ENCODE assay signal across 15 cellular contexts in genomic region chr1:212689196-212689710, GRCh38. TPM values are rescaled to one million over a fixed set of nuclear protein-coding genes. Genes with fewer than 3 reads are reported as not detected.
DNase-seq lines count a peak whose midpoint lies in the region; ATAC-seq and TF ChIP-seq lines count a peak whose summit lies in the region.
"Had no signal": no experiment of that assay in that cellular context is flagged by ENCODE, and none has a peak within 500 bp of the region (broad histone marks: within the 10 kb centered on the region; RNA-seq: fewer than 3 reads in every experiment).

No MANE protein-coding gene starts in this region.

- BruUV-seq in PC-3 (replicated peaks; lab: Mats Ljungman, UMichigan) (no TSS peak), Caco-2 (replicated peaks; lab: Mats Ljungman, UMichigan) (no TSS peak)

- H4K20me1 ChIP-seq in PC-3 (ENCODE audit: low read length): no peaks in the 10 kb centered on the region

- H3K79me1 ChIP-seq in mesendoderm (ENCODE audit: low read length): no peaks in the 10 kb centered on the region

- no peak overlapping the region for H4K8ac ChIP-seq in mesendoderm (ENCODE audit: low read depth, low read length)

- peak overlapping the region; percentile 57 for H3K56ac ChIP-seq in mesendoderm (ENCODE audit: low read length)

- no peaks in the 10 kb centered on the region for H3K9me2 ChIP-seq in PC-3 (replicated peaks; ENCODE audit: low read length)

- TF ChIP-seq CTCF in right atrium auricular region (IDR thresholded peaks at IDR 0.05) (no peak), coronary artery (IDR thresholded peaks at IDR 0.05) (no peak), PC-3 (conservative IDR thresholded peaks at IDR 0.05; ENCODE audit: low read depth, low read length) (no peak), testis (IDR thresholded peaks at IDR 0.05) (no peak), Caco-2 (IDR thresholded peaks at IDR 0.05; ENCODE audit: insufficient read depth in 1 of 2, low read depth in 1 of 2, low read length in 1 of 2, severe bottlenecking in 1 of 2, unreplicated experiment in 1 of 2) (no peak)

- H3K9ac ChIP-seq in mesendoderm (ENCODE audit: low read length) (no peak overlapping the region), PC-3 (ENCODE audit: low read length) (no peak overlapping the region)

- no CpG with 5 or more reads among the region's 5 CpGs for WGBS in mesendoderm (ENCODE audit: extremely low coverage, insufficient coverage, low lambda C conversion rate)
- 66 to 70% methylated on average over 5 of the region's 5 CpGs for WGBS in testis, 2 donors

- H3K9me3 Mint-ChIP-seq in Caco-2 (ENCODE audit: unreplicated experiment): no peaks in the 10 kb centered on the region
- H3K9me3 Mint-ChIP-seq: CD4-positive, alpha-beta memory T cell; GM23338 had no signal

- no peak overlapping the region for H3K23ac ChIP-seq in mesendoderm (ENCODE audit: low read length)

- no peak overlapping the region for H2AK5ac ChIP-seq in mesendoderm (ENCODE audit: low read length)

- CTCF ChIA-PET in PC-3 (lab: Charles Lee): interaction anchor here (1.2 kb wide), 1 partner anchor 24 kb away, joined by 3 read pairs; no protein-coding TSS in a partner anchor
- CTCF ChIA-PET in Caco-2 (lab: Charles Lee): interaction anchor here (1.6 kb wide), 1 partner anchor 60 kb away, joined by 4 read pairs; no protein-coding TSS in a partner anchor

- TF ChIP-seq POLR2A in testis (IDR thresholded peaks at IDR 0.05): no peak

- no peak overlapping the region for H2AFZ ChIP-seq in PC-3 (ENCODE audit: low read length)
- H2AFZ ChIP-seq: GM23338 had no signal

- no peak overlapping the region for H2BK15ac ChIP-seq in mesendoderm (replicated peaks; ENCODE audit: low read depth)

- peak; percentile 18 for DNase-seq in right atrium auricular region (ENCODE audit: low spot score)
- no peak for DNase-seq in Right ventricle myocardium inferior (ENCODE audit: missing footprints)
- DNase-seq in coronary artery (ENCODE audit: low spot score): peak; percentile 62
- DNase-seq in mesendoderm: no peak
- DNase-seq in NCI-H510A treated with DMSO at 0.1 percent for 48 hours (lab: John Stamatoyannopoulos, UW): no peak
- no peak for DNase-seq in PC-3
- DNase-seq in testis: no peak
- DNase-seq in Caco-2: no peak
- DNase-seq: BE2C; CD4-positive, alpha-beta memory T cell; DMS153; DMS79 treated with DMSO at 0.1 percent for 48 hours; GDM1 had no signal

- H3K4me2 ChIP-seq in mesendoderm (ENCODE audit: low read length): no peak overlapping the region
- no peak overlapping the region for H3K4me2 ChIP-seq in PC-3 (ENCODE audit: low read length)

- H3F3A ChIP-seq in PC-3 (ENCODE audit: low read length, unreplicated experiment): no peaks in the 10 kb centered on the region

- no peak overlapping the region for H2BK120ac ChIP-seq in mesendoderm (ENCODE audit: low read depth, low read length)

- no peak overlapping the region for H2BK5ac ChIP-seq in mesendoderm (ENCODE audit: low read length)

- H3K36me3 ChIP-seq in right atrium auricular region (no peaks in the 10 kb centered on the region), mesendoderm (ENCODE audit: control insufficient read depth, insufficient read depth, low read length) (no peaks in the 10 kb centered on the region), PC-3 (ENCODE audit: low read depth, low read length) (no peaks in the 10 kb centered on the region), testis (ENCODE audit: low read depth, missing control alignments) (no peaks in the 10 kb centered on the region), Caco-2 (ENCODE audit: control insufficient read depth, insufficient read depth, low read length) (no peaks in the 10 kb centered on the region)
- H3K36me3 ChIP-seq: BE2C had no signal

- H3K4me3 ChIP-seq in right atrium auricular region (no peak overlapping the region), coronary artery (no peak overlapping the region), mesendoderm (ENCODE audit: low read length) (no peak overlapping the region), PC-3 (ENCODE audit: low read length) (no peak overlapping the region), testis (no peak overlapping the region), Caco-2 (ENCODE audit: low read depth, low read length) (no peak overlapping the region)
- H3K4me3 ChIP-seq: GM23338 had no signal

- H3K4me1 Mint-ChIP-seq in Caco-2 (ENCODE audit: low read depth, unreplicated experiment): no peaks in the 10 kb centered on the region

- H3K27ac ChIP-seq in right atrium auricular region: no peak overlapping the region
- H3K27ac ChIP-seq in coronary artery: no peak overlapping the region
- H3K27ac ChIP-seq in mesendoderm (ENCODE audit: low read depth, low read length): no peak overlapping the region
- H3K27ac ChIP-seq in PC-3 (ENCODE audit: low read length): no peak overlapping the region
- no peak overlapping the region for H3K27ac ChIP-seq in testis
- H3K27ac ChIP-seq: C4-2B had no signal

- H4K5ac ChIP-seq in mesendoderm (ENCODE audit: low read length): no peak overlapping the region

- no peak overlapping the region for H3K4me3 Mint-ChIP-seq in Caco-2 (ENCODE audit: unreplicated experiment)
- H3K4me3 Mint-ChIP-seq: CD4-positive, alpha-beta memory T cell; GM23338 had no signal

- no peaks in the 10 kb centered on the region for H3K9me3 ChIP-seq in right atrium auricular region
- H3K9me3 ChIP-seq in PC-3 (ENCODE audit: low read length): no peaks in the 10 kb centered on the region
- H3K9me3 ChIP-seq in testis: no peaks in the 10 kb centered on the region
- H3K9me3 ChIP-seq in Caco-2: no peaks in the 10 kb centered on the region
- H3K9me3 ChIP-seq: BE2C had no signal

- H3K27me3 ChIP-seq in right atrium auricular region (no peaks in the 10 kb centered on the region), mesendoderm (ENCODE audit: insufficient read depth, low read length, poor library complexity) (no peaks in the 10 kb centered on the region), PC-3 (ENCODE audit: low read length) (peaks cover 27% of the 10 kb centered on the region; the same call in 1 of the 2 replicates), testis (no peaks in the 10 kb centered on the region), Caco-2 (replicated peaks; ENCODE audit: control insufficient read depth, insufficient read depth, low read length) (peaks cover 3% of the 10 kb centered on the region)
- H3K27me3 ChIP-seq: BE2C had no signal

- H3K4me1 ChIP-seq in right atrium auricular region: no peaks in the 10 kb centered on the region
- no peaks in the 10 kb centered on the region for H3K4me1 ChIP-seq in mesendoderm (ENCODE audit: control insufficient read depth, low read depth, low read length)
- H3K4me1 ChIP-seq in PC-3 (ENCODE audit: insufficient read depth, low read length): peaks cover 4% of the 10 kb centered on the region; the same call in 1 of the 2 replicates
- H3K4me1 ChIP-seq in testis: no peaks in the 10 kb centered on the region
- no peaks in the 10 kb centered on the region for H3K4me1 ChIP-seq in Caco-2
- H3K4me1 ChIP-seq: BE2C had no signal

- intact Hi-C loops in Right ventricle myocardium inferior (cut with DNase I): no loop called here
- intact Hi-C loops in PC-3 (cut with micrococcal nuclease): no loop called here
- intact Hi-C loops in testis (cut with DNase I; ENCODE audit: low total_unique reads): no loop called here
- intact Hi-C loops in Caco-2 (cut with micrococcal nuclease; ENCODE audit: unreplicated experiment): no loop called here

- peaks cover 10% of the 10 kb centered on the region for H3K27me3 Mint-ChIP-seq in Caco-2 (ENCODE audit: insufficient read depth, unreplicated experiment)
- H3K27me3 Mint-ChIP-seq: CD4-positive, alpha-beta memory T cell had no signal

- ATAC-seq in Right ventricle myocardium inferior: no peak
- no peak for ATAC-seq in PC-3

- no peaks in the 10 kb centered on the region for H3K79me2 ChIP-seq in mesendoderm (ENCODE audit: control insufficient read depth, insufficient read depth, low read length)
- H3K79me2 ChIP-seq in PC-3 (ENCODE audit: low read length): no peaks in the 10 kb centered on the region

- H3K18ac ChIP-seq in mesendoderm (ENCODE audit: low read length): no peak overlapping the region

- POLR2A ChIA-PET in PC-3 (lab: Charles Lee; ENCODE audit: unreplicated experiment) (no interaction called here), Caco-2 (lab: Charles Lee) (interaction anchor here (0.5 kb wide), 1 partner anchor 131 kb away, joined by 4 read pairs; no protein-coding TSS in a partner anchor)

- no peaks in the 10 kb centered on the region for H3K36me3 Mint-ChIP-seq in Caco-2 (ENCODE audit: insufficient read depth, unreplicated experiment)
- H3K36me3 Mint-ChIP-seq: CD4-positive, alpha-beta memory T cell had no signal

- H3K27ac Mint-ChIP-seq in Caco-2 (ENCODE audit: unreplicated experiment): no peak overlapping the region
- H3K27ac Mint-ChIP-seq: CD4-positive, alpha-beta memory T cell; GM23338 had no signal

- no peak overlapping the region for H3K4ac ChIP-seq in mesendoderm (ENCODE audit: low read depth, low read length)

RNA-seq across cellular contexts. Expression of gene BATF3, which starts 10.4 kb away (rescaled TPM):
- 1 to 10 TPM in 1 of 2 donors, under 1 TPM in 1; 0.96 to 3.3 TPM for total RNA-seq in right atrium auricular region
- 1.2 TPM for total RNA-seq in Right ventricle myocardium inferior
- 4.5 TPM for polyA plus RNA-seq in mesendoderm (2013, experiment 1 of 2)
- 5.8 TPM for polyA plus RNA-seq in mesendoderm (2013, experiment 2 of 2)
- 4.3 and 5.5 TPM in 2 replicates for total RNA-seq in PC-3 (2014; rRNA removed)
- 1 to 10 TPM; 1.1 to 2.5 TPM for total RNA-seq in testis
- 4.2 TPM for polyA plus RNA-seq in testis (ENCODE audit: insufficient read depth, low read depth, low replicate concordance)
- total RNA-seq in Caco-2 (2022): 0.23 and 0.42 TPM in 2 replicates

Comparison
In these comparisons a context has a peak if more than half of its experiments do, and no peak if none do; other contexts are left out.
1. DNase-seq: peak in right atrium auricular region (single experiment) and coronary artery (single experiment); none in Right ventricle myocardium inferior (single experiment), mesendoderm (single experiment), NCI-H510A treated with DMSO at 0.1 percent for 48 hours (single experiment), PC-3 (single experiment), testis (single experiment) and Caco-2 (0 of 2).